Comparison of ENCODE assay signal across 2 cellular contexts in the genomic region with DNA sequence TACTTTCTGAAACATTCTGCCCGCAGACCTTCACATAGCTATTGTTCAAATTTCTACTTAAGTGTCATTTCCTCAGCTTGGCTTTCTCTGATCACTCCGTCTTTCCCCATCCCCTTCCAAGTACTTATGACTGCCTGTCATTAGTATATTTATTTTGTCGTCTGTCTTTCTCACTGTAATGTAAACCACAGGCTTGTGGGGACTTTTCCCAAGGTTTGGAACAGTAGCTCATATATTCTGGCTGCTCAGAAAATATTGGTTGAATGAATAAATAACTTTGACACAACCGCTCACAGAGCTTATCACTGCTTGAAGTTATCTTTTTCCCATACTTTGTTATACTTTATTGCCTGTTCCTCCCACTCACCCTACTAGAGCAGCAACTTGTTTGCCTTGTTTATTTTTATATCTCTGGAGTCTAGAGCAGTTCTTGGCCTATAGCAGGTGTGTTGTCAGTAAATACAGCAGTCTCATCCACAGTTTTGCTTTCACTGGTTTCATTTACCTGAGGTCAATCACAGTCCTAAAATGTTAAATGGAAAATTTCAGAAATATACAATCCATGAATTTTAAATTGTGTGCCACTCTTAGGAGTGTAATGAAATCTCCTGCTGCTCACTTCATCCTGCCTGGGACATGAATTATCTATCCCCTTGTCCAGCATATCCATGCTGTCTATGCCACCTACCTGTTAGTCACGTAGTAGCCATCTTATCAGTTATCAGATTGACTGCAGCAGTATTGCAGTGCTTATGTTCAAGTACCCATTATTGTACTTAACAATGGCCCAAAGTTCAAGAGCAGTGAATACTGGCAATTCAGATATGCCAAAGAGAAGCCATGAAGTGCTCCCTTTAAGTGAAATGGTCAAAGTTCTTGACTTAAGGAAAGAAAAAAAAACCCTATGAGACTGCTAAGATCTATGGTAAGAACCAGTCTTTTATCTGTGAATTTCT.
A peak's percentile ranks its signal among the peaks of the same experiment; 100 is the strongest.
TF ChIP-seq lines count a peak whose summit lies in the region.

No MANE protein-coding gene starts in this region.

TF ChIP-seq in HEK293, 187 proteins besides CTCF, POLR2A, EP300 and RAD21:
- TF ChIP-seq ZBTB17 (tag by site-specific recombination; IDR thresholded peaks at IDR 0.05) (0 out of 2 replicates have a peak, but pooled peaks have one; percentile 31), ZFHX2 (tag by site-specific recombination; conservative IDR thresholded peaks at IDR 0.05) (peak; percentile 58), ZNF121 (tag by site-specific recombination; IDR thresholded peaks at IDR 0.05) (no peak), TRIM28 (IDR thresholded peaks at IDR 0.05; ENCODE audit: borderline replicate concordance, low read length) (peak; percentile 99), ZBTB20 (tag by site-specific recombination; IDR thresholded peaks at IDR 0.05) (0 out of 2 replicates have a peak, but pooled peaks have one; percentile 14), ZNF133 (tag by site-specific recombination; IDR thresholded peaks at IDR 0.05) (no peak), SETDB1 (IDR thresholded peaks at IDR 0.05; ENCODE audit: insufficient read length, low read length) (peak; percentile 60)

TF ChIP-seq in GM12891, 5 proteins besides CTCF, POLR2A, EP300 and RAD21:
- TF ChIP-seq POU2F2 (IDR thresholded peaks at IDR 0.05; ENCODE audit: low read depth, low read length), result no peak
- no peak for TF ChIP-seq POLR2AphosphoS5 (IDR thresholded peaks at IDR 0.05; ENCODE audit: low read depth, low read length)
- no peak for TF ChIP-seq PAX5 (IDR thresholded peaks at IDR 0.05; ENCODE audit: insufficient read depth, low read length, severe bottlenecking)
- TF ChIP-seq TAF1 (IDR thresholded peaks at IDR 0.05; ENCODE audit: low read depth, low read length), result no peak
- TF ChIP-seq SPI1 (IDR thresholded peaks at IDR 0.05; ENCODE audit: low read depth, low read length), result no peak
TF ChIP-seq in GM12891: peak in this region for 0.
